In the genomic region with DNA sequence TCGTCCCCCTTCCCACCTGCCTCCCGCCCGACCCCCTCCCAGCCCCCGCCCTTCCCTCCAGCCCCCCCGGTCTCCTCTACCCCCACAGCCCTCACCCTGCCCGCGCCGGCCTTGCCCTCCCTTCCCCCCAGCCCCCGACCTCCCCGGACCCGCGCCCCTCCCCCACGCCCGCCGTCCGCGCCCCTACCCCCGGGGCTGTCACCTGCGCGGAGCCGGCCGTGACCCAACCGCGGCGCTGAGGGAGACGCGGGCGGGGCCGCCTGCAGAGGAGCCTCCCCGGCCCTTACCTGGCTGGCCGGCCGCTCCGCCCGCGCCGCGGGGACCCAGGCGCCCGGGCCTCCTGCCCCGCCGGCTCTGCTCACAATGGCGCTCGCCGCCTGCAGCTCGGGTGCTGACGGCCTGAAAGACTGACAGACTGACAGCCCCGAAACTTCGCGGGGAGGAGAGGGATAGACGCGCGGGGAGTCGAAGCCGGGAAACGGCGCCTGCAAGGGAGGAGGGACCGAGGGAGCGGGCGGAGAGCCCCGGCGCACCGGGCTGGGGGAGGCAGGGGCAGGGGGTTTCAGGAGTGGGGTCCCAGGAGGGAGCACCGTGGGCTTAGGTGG, we compare ENCODE assay signal across 1 cellular context.
TF ChIP-seq lines count a peak whose summit lies in the region.

No MANE protein-coding gene starts in this region.

TF ChIP-seq in K562, 482 proteins besides CTCF, POLR2A, EP300 and RAD21 (continued from another document and continues in another):
- TF ChIP-seq, protein P1, sequence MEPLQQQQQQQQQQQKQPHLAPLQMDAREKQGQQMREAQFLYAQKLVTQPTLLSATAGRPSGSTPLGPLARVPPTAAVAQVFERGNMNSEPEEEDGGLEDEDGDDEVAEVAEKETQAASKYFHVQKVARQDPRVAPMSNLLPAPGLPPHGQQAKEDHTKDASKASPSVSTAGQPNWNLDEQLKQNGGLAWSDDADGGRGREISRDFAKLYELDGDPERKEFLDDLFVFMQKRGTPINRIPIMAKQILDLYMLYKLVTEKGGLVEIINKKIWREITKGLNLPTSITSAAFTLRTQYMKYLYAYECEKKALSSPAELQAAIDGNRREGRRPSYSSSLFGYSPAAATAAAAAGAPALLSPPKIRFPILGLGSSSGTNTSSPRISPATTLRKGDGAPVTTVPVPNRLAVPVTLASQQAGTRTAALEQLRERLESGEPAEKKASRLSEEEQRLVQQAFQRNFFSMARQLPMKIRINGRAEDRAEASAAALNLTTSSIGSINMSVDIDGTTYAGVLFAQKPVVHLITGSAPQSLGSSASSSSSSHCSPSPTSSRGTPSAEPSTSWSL (CRISPR knock-in tag; IDR thresholded peaks at IDR 0.05; ENCODE audit: borderline replicate concordance), result no peak
- TF ChIP-seq, protein P2, sequence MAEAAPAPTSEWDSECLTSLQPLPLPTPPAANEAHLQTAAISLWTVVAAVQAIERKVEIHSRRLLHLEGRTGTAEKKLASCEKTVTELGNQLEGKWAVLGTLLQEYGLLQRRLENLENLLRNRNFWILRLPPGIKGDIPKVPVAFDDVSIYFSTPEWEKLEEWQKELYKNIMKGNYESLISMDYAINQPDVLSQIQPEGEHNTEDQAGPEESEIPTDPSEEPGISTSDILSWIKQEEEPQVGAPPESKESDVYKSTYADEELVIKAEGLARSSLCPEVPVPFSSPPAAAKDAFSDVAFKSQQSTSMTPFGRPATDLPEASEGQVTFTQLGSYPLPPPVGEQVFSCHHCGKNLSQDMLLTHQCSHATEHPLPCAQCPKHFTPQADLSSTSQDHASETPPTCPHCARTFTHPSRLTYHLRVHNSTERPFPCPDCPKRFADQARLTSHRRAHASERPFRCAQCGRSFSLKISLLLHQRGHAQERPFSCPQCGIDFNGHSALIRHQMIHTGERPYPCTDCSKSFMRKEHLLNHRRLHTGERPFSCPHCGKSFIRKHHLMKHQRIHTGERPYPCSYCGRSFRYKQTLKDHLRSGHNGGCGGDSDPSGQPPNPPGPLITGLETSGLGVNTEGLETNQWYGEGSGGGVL (CRISPR knock-in tag; IDR thresholded peaks at IDR 0.05), result no peak
- TF ChIP-seq SAFB (IDR thresholded peaks at IDR 0.05; ENCODE audit: borderline replicate concordance, low read depth, low read length) (peak; percentile 44; the same call in 1 of the 2 replicates), ZSCAN32 (CRISPR knock-in tag; IDR thresholded peaks at IDR 0.05) (no peak), L3MBTL2 (IDR thresholded peaks at IDR 0.05) (0 out of 2 replicates have a peak, but pooled peaks have one; percentile 6), ZC3H11A (IDR thresholded peaks at IDR 0.05; ENCODE audit: low read depth, low read length) (no peak), NBN (IDR thresholded peaks at IDR 0.05; ENCODE audit: low read depth) (no peak), EWSR1 (IDR thresholded peaks at IDR 0.05; ENCODE audit: borderline replicate concordance, low read depth, partially characterized antibody) (no peak), LARP7 (IDR thresholded peaks at IDR 0.05) (no peak), CTBP1 (IDR thresholded peaks at IDR 0.05; ENCODE audit: borderline replicate concordance) (peak; percentile 54; the same call in 1 of the 2 replicates), ZNF444 (CRISPR knock-in tag; IDR thresholded peaks at IDR 0.05) (0 out of 2 replicates have a peak, but pooled peaks have one; percentile 37), DIDO1 (tag; IDR thresholded peaks at IDR 0.05; ENCODE audit: low read depth) (no peak), ZFX (CRISPR knock-in tag; IDR thresholded peaks at IDR 0.05) (peak; percentile 32; the same call in 1 of the 2 replicates), MECOM (CRISPR knock-in tag; IDR thresholded peaks at IDR 0.05) (no peak), ZBTB7A (IDR thresholded peaks at IDR 0.05; ENCODE audit: borderline replicate concordance, control insufficient read depth, low read depth, low read length) (peak; percentile 60; the same call in 1 of the 2 replicates), KDM5B (IDR thresholded peaks at IDR 0.05; ENCODE audit: insufficient replicate concordance, low read depth, low read length) (peak; percentile 44), PTTG1 (tag; IDR thresholded peaks at IDR 0.05; ENCODE audit: low read depth) (no peak), ZNF146 (CRISPR knock-in tag; IDR thresholded peaks at IDR 0.05; ENCODE audit: unreplicated experiment) (no peak), RBBP5 (IDR thresholded peaks at IDR 0.05; ENCODE audit: borderline replicate concordance, insufficient read depth, low read length, poor library complexity, severe bottlenecking) (peak; percentile 61), SMARCE1 (IDR thresholded peaks at IDR 0.05) (no peak), STAT5B (CRISPR knock-in tag; IDR thresholded peaks at IDR 0.05) (no peak), NR3C1 (CRISPR knock-in tag; IDR thresholded peaks at IDR 0.05) (no peak), HDAC1 (IDR thresholded peaks at IDR 0.05) (0 out of 4 replicates have a peak, but pooled peaks of 1 of the 2 experiments have one; percentile 11), SMC3 (conservative IDR thresholded peaks at IDR 0.05; ENCODE audit: insufficient read depth, low read depth, low read length) (no peak), XRCC3 (IDR thresholded peaks at IDR 0.05) (no peak), MAZ (CRISPR knock-in tag; conservative IDR thresholded peaks at IDR 0.05 in 1 of 2, IDR thresholded peaks at IDR 0.05 in 1 of 2) (peak in 1 of 2 experiments; percentile 65; a peak in 3 of 4 replicates), ZNF717 (CRISPR knock-in tag; IDR thresholded peaks at IDR 0.05) (no peak), CREB1 (IDR thresholded peaks at IDR 0.05) (no peak), CREB1 (CRISPR knock-in tag; IDR thresholded peaks at IDR 0.05) (no peak), SIN3B (IDR thresholded peaks at IDR 0.05; ENCODE audit: low read depth) (0 out of 2 replicates have a peak, but pooled peaks have one; percentile 35), ZNF780A (CRISPR knock-in tag; IDR thresholded peaks at IDR 0.05) (no peak), SMAD4 (CRISPR knock-in tag; conservative IDR thresholded peaks at IDR 0.05) (peak; percentile 24; the same call in 1 of the 2 replicates), MBD2 (IDR thresholded peaks at IDR 0.05; ENCODE audit: borderline replicate concordance, low read depth) (no peak), FUS (optimal IDR thresholded peaks at IDR 0.05; ENCODE audit: low read depth, low read length) (no peak), SAP30 (IDR thresholded peaks at IDR 0.05; ENCODE audit: borderline replicate concordance, insufficient read depth, low read depth, low read length, poor library complexity, severe bottlenecking) (peak; percentile 87), GTF2F1 (IDR thresholded peaks at IDR 0.05; ENCODE audit: low read depth, low read length) (no peak), FIP1L1 (IDR thresholded peaks at IDR 0.05; ENCODE audit: low read depth, low read length, poor library complexity, severe bottlenecking) (peak; percentile 68), ZNF644 (tag; IDR thresholded peaks at IDR 0.05; ENCODE audit: low read depth) (no peak), CBFA2T2 (conservative IDR thresholded peaks at IDR 0.05) (no peak), ZNF583 (CRISPR knock-in tag; IDR thresholded peaks at IDR 0.05) (no peak), SMARCC2 (IDR thresholded peaks at IDR 0.05; ENCODE audit: low read depth) (no peak), ZNF764 (CRISPR knock-in tag; IDR thresholded peaks at IDR 0.05; ENCODE audit: low read depth) (no peak), POLR2H (tag; IDR thresholded peaks at IDR 0.05; ENCODE audit: low read depth) (no peak), NCOA4 (IDR thresholded peaks at IDR 0.05; ENCODE audit: partially characterized antibody) (no peak)
- TF ChIP-seq, protein P3, sequence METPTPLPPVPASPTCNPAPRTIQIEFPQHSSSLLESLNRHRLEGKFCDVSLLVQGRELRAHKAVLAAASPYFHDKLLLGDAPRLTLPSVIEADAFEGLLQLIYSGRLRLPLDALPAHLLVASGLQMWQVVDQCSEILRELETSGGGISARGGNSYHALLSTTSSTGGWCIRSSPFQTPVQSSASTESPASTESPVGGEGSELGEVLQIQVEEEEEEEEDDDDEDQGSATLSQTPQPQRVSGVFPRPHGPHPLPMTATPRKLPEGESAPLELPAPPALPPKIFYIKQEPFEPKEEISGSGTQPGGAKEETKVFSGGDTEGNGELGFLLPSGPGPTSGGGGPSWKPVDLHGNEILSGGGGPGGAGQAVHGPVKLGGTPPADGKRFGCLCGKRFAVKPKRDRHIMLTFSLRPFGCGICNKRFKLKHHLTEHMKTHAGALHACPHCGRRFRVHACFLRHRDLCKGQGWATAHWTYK (CRISPR knock-in tag; IDR thresholded peaks at IDR 0.05), result peak; percentile 31; the same call in 1 of the 2 replicates
- TF ChIP-seq, protein P4, sequence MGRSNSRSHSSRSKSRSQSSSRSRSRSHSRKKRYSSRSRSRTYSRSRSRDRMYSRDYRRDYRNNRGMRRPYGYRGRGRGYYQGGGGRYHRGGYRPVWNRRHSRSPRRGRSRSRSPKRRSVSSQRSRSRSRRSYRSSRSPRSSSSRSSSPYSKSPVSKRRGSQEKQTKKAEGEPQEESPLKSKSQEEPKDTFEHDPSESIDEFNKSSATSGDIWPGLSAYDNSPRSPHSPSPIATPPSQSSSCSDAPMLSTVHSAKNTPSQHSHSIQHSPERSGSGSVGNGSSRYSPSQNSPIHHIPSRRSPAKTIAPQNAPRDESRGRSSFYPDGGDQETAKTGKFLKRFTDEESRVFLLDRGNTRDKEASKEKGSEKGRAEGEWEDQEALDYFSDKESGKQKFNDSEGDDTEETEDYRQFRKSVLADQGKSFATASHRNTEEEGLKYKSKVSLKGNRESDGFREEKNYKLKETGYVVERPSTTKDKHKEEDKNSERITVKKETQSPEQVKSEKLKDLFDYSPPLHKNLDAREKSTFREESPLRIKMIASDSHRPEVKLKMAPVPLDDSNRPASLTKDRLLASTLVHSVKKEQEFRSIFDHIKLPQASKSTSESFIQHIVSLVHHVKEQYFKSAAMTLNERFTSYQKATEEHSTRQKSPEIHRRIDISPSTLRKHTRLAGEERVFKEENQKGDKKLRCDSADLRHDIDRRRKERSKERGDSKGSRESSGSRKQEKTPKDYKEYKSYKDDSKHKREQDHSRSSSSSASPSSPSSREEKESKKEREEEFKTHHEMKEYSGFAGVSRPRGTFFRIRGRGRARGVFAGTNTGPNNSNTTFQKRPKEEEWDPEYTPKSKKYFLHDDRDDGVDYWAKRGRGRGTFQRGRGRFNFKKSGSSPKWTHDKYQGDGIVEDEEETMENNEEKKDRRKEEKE (IDR thresholded peaks at IDR 0.05; ENCODE audit: borderline replicate concordance in 1 of 2, control insufficient read depth in 1 of 2, low read depth in 2 of 2, low read length in 1 of 2), result no peak
- TF ChIP-seq, protein P5, sequence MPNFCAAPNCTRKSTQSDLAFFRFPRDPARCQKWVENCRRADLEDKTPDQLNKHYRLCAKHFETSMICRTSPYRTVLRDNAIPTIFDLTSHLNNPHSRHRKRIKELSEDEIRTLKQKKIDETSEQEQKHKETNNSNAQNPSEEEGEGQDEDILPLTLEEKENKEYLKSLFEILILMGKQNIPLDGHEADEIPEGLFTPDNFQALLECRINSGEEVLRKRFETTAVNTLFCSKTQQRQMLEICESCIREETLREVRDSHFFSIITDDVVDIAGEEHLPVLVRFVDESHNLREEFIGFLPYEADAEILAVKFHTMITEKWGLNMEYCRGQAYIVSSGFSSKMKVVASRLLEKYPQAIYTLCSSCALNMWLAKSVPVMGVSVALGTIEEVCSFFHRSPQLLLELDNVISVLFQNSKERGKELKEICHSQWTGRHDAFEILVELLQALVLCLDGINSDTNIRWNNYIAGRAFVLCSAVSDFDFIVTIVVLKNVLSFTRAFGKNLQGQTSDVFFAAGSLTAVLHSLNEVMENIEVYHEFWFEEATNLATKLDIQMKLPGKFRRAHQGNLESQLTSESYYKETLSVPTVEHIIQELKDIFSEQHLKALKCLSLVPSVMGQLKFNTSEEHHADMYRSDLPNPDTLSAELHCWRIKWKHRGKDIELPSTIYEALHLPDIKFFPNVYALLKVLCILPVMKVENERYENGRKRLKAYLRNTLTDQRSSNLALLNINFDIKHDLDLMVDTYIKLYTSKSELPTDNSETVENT (CRISPR knock-in tag; IDR thresholded peaks at IDR 0.05), result 0 out of 2 replicates have a peak, but pooled peaks have one; percentile 29
- TF ChIP-seq, protein P6, sequence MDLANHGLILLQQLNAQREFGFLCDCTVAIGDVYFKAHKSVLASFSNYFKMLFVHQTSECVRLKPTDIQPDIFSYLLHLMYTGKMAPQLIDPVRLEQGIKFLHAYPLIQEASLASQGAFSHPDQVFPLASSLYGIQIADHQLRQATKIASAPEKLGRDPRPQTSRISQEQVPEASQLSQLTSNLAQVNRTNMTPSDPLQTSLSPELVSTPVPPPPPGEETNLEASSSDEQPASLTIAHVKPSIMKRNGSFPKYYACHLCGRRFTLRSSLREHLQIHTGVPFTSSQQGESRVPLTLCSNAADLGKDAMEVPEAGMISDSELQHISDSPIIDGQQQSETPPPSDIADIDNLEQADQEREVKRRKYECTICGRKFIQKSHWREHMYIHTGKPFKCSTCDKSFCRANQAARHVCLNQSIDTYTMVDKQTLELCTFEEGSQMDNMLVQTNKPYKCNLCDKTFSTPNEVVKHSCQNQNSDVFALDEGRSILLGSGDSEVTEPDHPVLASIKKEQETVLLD (IDR thresholded peaks at IDR 0.05), result no peak
